ENCODE assay signal across 12 cellular contexts in the genomic region with DNA sequence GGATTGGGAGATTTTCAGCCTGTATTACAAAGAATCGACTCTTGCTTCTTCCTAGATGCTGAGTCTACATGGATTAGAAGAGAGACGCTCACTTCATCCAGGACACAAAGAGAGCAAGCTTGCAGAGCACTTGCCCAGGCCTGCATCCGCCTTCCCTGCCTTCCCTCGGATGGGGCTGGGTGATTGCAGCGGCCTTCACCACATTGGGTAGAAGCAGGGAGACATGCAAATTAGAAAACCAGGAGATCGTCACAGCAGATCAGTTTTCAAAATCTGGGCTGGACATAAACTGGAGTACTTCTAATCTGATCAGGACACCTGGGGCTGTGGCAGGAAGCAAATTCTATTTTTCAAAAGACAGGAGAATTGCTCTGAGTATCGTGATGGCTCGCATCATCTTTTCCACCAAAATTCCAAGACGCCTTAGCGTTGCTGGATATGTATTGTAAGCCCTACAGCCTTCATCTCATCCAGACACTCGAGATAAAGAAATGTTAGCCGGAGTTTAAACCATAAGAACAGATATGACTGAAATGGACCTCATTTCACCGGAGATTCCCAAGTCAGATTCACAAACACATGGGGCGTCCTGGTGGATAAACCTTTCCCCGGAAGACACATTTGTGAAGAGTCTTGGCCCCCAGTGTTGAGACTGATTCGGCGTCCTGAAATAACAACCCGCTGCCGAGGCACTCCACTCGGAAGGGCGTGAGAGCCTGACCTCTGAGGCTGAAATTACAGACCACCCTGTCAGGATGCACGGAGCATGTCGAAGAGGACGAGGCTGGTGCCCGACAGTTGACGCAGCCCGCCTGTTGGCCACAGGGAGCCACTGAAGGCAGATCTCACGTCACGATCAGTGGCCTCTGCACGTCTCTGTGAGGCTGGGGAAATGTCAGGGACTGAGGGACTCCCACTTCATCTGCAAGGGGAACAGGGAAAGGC.
DNase-seq lines count a peak whose midpoint lies in the region; ATAC-seq and TF ChIP-seq lines count a peak whose summit lies in the region.
"Had no signal": no experiment of that assay in that cellular context is flagged by ENCODE, and none has a peak within 500 bp of the region (broad histone marks: within the 10 kb centered on the region; RNA-seq: fewer than 3 reads in every experiment).

No MANE protein-coding gene starts in this region.

- H2AFZ ChIP-seq in neuronal stem cell (ENCODE audit: low read length): peak overlapping the region; percentile 78

- peak overlapping the region; percentile 93 for H3K27ac ChIP-seq in endodermal cell (ENCODE audit: low read depth, low read length)
- H3K27ac ChIP-seq in neuronal stem cell (replicated peaks; ENCODE audit: low read length): peak overlapping the region; percentile 61
- H3K27ac ChIP-seq: heart right ventricle had no signal

- no peaks in the 10 kb centered on the region for H3K9me3 Mint-ChIP-seq in endodermal cell
- H3K9me3 Mint-ChIP-seq: activated naive CD8-positive, alpha-beta T cell treated with anti-CD3 and anti-CD28 coated beads, Interleukin-2, amount 50 U/mL, for 24 hours had no signal

- H4K8ac ChIP-seq in neuronal stem cell (ENCODE audit: low read depth, low read length): no peak overlapping the region

- TF ChIP-seq CTCF in endodermal cell (conservative IDR thresholded peaks at IDR 0.05): no peak

- H3K14ac ChIP-seq in neuronal stem cell (ENCODE audit: low read length): no peak overlapping the region

- H2BK120ac ChIP-seq in neuronal stem cell (ENCODE audit: low read depth, low read length): no peak overlapping the region

- H3K4ac ChIP-seq in neuronal stem cell (ENCODE audit: low read length): no peak overlapping the region

- peaks cover 4% of the 10 kb centered on the region for H3K4me1 Mint-ChIP-seq in endodermal cell
- H3K4me1 Mint-ChIP-seq: activated naive CD8-positive, alpha-beta T cell treated with anti-CD3 and anti-CD28 coated beads, Interleukin-2, amount 50 U/mL, for 24 hours had no signal

- WGBS in endodermal cell (ENCODE audit: insufficient coverage in 1 of 2, insufficient read length in 1 of 2), 2 experiments: 81 to 89% methylated on average over 28 to 30 of the region's 30 CpGs
- WGBS in neuronal stem cell (ENCODE audit: extremely low coverage in 2 of 2, insufficient read length in 2 of 2, insufficient replicate concordance in 1 of 2), 2 donors: no CpG with 5 or more reads among the region's 30 CpGs

- peak overlapping the region; percentile 4 for H2AK5ac ChIP-seq in neuronal stem cell (ENCODE audit: low read depth, low read length)

- H3K36me3 ChIP-seq in H7 (replicated peaks; ENCODE audit: control insufficient read depth, insufficient read depth, low read length): no peaks in the 10 kb centered on the region
- no peaks in the 10 kb centered on the region for H3K36me3 ChIP-seq in endodermal cell (ENCODE audit: control insufficient read depth, insufficient read depth, low read length)
- no peaks in the 10 kb centered on the region for H3K36me3 ChIP-seq in neuronal stem cell (replicated peaks in 1 of 2; ENCODE audit: control insufficient read depth in 2 of 2, insufficient read depth in 2 of 2, low read length in 2 of 2)
- H3K36me3 ChIP-seq: heart right ventricle had no signal

- peaks cover 5% of the 10 kb centered on the region for H3K4me1 ChIP-seq in endodermal cell (ENCODE audit: control insufficient read depth, insufficient read depth, low read length)
- peaks cover 15 to 16% of the 10 kb centered on the region in 2 donors for H3K4me1 ChIP-seq in neuronal stem cell (ENCODE audit: control insufficient read depth in 2 of 2, insufficient read depth in 1 of 2, low read depth in 1 of 2, low read length in 2 of 2)

- H3K27me3 ChIP-seq in H7 (ENCODE audit: control insufficient read depth, insufficient read depth, low read length): no peaks in the 10 kb centered on the region
- no peaks in the 10 kb centered on the region for H3K27me3 ChIP-seq in endodermal cell (ENCODE audit: control insufficient read depth, insufficient read depth, low read length, poor library complexity, severe bottlenecking)
- no peaks in the 10 kb centered on the region for H3K27me3 ChIP-seq in neuronal stem cell (ENCODE audit: control insufficient read depth in 3 of 3, insufficient read depth in 3 of 3, low read depth in 1 of 3, low read length in 3 of 3)
- H3K27me3 ChIP-seq: heart right ventricle had no signal

- H3K4me3 Mint-ChIP-seq in endodermal cell: no peak overlapping the region
- H3K4me3 Mint-ChIP-seq: activated naive CD8-positive, alpha-beta T cell treated with anti-CD3 and anti-CD28 coated beads, Interleukin-2, amount 50 U/mL, for 24 hours had no signal

- H3K27me3 Mint-ChIP-seq in endodermal cell (ENCODE audit: insufficient read depth): no peaks in the 10 kb centered on the region

- no peak overlapping the region for H3K4me2 ChIP-seq in neuronal stem cell (ENCODE audit: insufficient read depth, low read length, poor library complexity, severe bottlenecking)

- H3K79me1 ChIP-seq in neuronal stem cell (ENCODE audit: low read depth, low read length): no peaks in the 10 kb centered on the region

- H4K91ac ChIP-seq in neuronal stem cell (ENCODE audit: low read depth, low read length, poor library complexity): no peak overlapping the region

- H3K9ac ChIP-seq in endodermal cell (ENCODE audit: extremely low read depth, low read length, poor library complexity, severe bottlenecking): no peak overlapping the region
- H3K9ac ChIP-seq in neuronal stem cell (ENCODE audit: low read depth, low read length, poor library complexity): no peak overlapping the region

- peak overlapping the region; percentile 12 for H3K18ac ChIP-seq in neuronal stem cell (ENCODE audit: low read length)

- no peaks in the 10 kb centered on the region for H3K36me3 Mint-ChIP-seq in endodermal cell (ENCODE audit: low read depth)

- H2BK12ac ChIP-seq in neuronal stem cell (ENCODE audit: low read length): no peak overlapping the region

- H3K9me3 ChIP-seq in endodermal cell (ENCODE audit: control insufficient read depth, low read length) (no peaks in the 10 kb centered on the region), neuronal stem cell (replicated peaks in 1 of 2; ENCODE audit: control insufficient read depth in 2 of 2, insufficient read depth in 1 of 2, low read depth in 1 of 2, low read length in 2 of 2) (no peaks in the 10 kb centered on the region)
- H3K9me3 ChIP-seq: heart right ventricle had no signal

- no peak for ATAC-seq in GM18519 (IDR thresholded peaks at IDR 0.05; ENCODE audit: low FRiP score, unreplicated experiment)
- no peak for ATAC-seq in GM19324 (IDR thresholded peaks at IDR 0.05; ENCODE audit: low FRiP score, unreplicated experiment)
- ATAC-seq in HG02763 (IDR thresholded peaks at IDR 0.05; ENCODE audit: unreplicated experiment): no peak
- ATAC-seq: activated naive CD8-positive, alpha-beta T cell treated with anti-CD3 and anti-CD28 coated beads, Interleukin-2, amount 50 U/mL, for 24 hours had no signal

- H2BK5ac ChIP-seq in neuronal stem cell (ENCODE audit: low read length): no peak overlapping the region

- no peak overlapping the region for H2BK15ac ChIP-seq in neuronal stem cell (ENCODE audit: low read length)

- H3K23ac ChIP-seq in neuronal stem cell (ENCODE audit: low read depth, low read length, poor library complexity): no peak overlapping the region

- no peak overlapping the region for H3K4me3 ChIP-seq in H7 (ENCODE audit: insufficient read depth, low read depth, low read length)
- H3K4me3 ChIP-seq in endodermal cell (ENCODE audit: low read length): no peak overlapping the region
- H3K4me3 ChIP-seq in neuronal stem cell (ENCODE audit: low read length in 2 of 2): no peak overlapping the region
- H3K4me3 ChIP-seq: heart right ventricle, skin epidermis had no signal

- peak overlapping the region; percentile 2 for H3K27ac Mint-ChIP-seq in endodermal cell
- H3K27ac Mint-ChIP-seq: activated naive CD8-positive, alpha-beta T cell treated with anti-CD3 and anti-CD28 coated beads, Interleukin-2, amount 50 U/mL, for 24 hours had no signal

- DNase-seq in H7: peak; percentile 72
- DNase-seq in NCI-H2171 treated with DMSO at 0.1 percent for 48 hours (lab: John Stamatoyannopoulos, UW): peak; percentile 79
- peak; percentile 85 for DNase-seq in endodermal cell
- peak; percentile 45 for DNase-seq in neuronal stem cell (ENCODE audit: low spot score)
- DNase-seq in amygdala (lab: John Stamatoyannopoulos, UW): no peak
- DNase-seq: activated naive CD8-positive, alpha-beta T cell treated with anti-CD3 and anti-CD28 coated beads, Interleukin-2, amount 50 U/mL, for 24 hours; heart right ventricle; NCI-H1417 treated with DMSO at 0.1 percent for 48 hours had no signal

Comparison
In these comparisons a context has a peak if more than half of its experiments do, and no peak if none do; other contexts are left out.
1. DNase-seq: peak in H7 (single experiment), NCI-H2171 treated with DMSO at 0.1 percent for 48 hours (single experiment), endodermal cell (single experiment) and neuronal stem cell (single experiment); none in amygdala (0 of 56).